1 cellular context compared by ENCODE assay signal in the genomic region with DNA sequence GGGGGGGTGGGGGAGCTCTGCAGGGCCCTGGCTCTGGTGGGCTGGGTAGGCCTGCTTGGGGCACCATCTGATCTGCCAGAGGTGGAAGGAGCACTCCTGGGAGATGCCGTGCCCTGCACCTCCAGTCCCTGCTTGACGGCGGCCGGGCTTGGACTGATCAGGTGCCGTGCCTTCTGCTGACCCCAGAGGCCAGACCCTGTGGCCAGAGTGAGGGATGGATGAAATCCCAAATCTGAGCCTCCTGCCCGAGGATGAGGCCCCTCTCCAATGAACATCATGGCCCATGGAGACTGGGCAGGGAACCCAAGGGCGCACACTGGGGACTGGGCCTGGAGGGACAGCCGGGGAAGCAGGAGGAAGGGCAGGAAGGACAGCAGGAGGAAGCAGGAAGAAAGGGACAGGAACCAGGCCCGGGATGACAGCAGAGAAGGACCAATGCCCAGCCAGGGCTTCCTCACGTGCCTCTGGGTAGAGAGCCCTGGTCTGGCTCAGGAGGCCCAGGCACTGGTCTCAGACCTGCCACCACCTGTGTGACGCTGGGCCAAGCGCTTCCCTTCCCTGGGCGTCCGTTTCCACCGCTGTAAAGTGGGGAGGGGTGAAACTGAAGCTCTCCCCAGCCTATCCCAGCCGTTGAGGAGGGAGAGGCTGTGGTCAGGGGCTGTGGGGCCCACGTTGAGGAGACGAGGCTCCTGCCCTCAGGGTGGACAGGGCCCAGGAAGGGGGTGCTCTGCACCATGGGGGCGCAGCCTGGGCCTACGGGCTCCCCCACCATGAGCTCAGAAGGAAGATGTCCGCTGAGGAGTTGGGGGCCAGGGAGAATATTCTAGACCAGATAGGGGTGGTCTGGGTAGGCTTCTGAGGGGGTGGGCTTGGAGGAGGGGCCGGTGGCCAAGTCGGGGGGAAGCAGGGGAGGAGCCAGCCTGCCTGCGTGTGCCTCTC.
TF ChIP-seq lines count a peak whose summit lies in the region.

No MANE protein-coding gene starts in this region.

TF ChIP-seq in H1, 55 proteins besides CTCF, POLR2A, EP300 and RAD21:
- TF ChIP-seq YY1 (IDR thresholded peaks at IDR 0.05; ENCODE audit: low read depth, low read length) (no peak), CEBPB (IDR thresholded peaks at IDR 0.05; ENCODE audit: low read depth, low read length) (no peak), TBP (IDR thresholded peaks at IDR 0.05; ENCODE audit: low read depth, low read length) (no peak), TAF1 (IDR thresholded peaks at IDR 0.05; ENCODE audit: low read depth, low read length) (no peak), BACH1 (IDR thresholded peaks at IDR 0.05; ENCODE audit: low read length) (no peak), RXRA (IDR thresholded peaks at IDR 0.05; ENCODE audit: insufficient read depth, low read depth, low read length) (no peak), GTF2F1 (IDR thresholded peaks at IDR 0.05; ENCODE audit: borderline replicate concordance, low read depth, low read length) (no peak)
- TF ChIP-seq, protein P1, sequence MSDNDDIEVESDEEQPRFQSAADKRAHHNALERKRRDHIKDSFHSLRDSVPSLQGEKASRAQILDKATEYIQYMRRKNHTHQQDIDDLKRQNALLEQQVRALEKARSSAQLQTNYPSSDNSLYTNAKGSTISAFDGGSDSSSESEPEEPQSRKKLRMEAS (IDR thresholded peaks at IDR 0.05) = no peak
